In genomic region chr5:69270827-69271226, GRCh38 we compare ENCODE assay signal across 1 cellular context.
TF ChIP-seq lines count a peak whose summit lies in the region.

No MANE protein-coding gene starts in this region.

TF ChIP-seq in SK-N-SH treated with all-trans-retinoic acid at 6 μM for 48 hours, 23 proteins besides CTCF, POLR2A, EP300 and RAD21 (continued from another document):
- no peak for TF ChIP-seq CSRNP3 (CRISPR knock-in tag; IDR thresholded peaks at IDR 0.05)
- TF ChIP-seq CREB5 (CRISPR knock-in tag; IDR thresholded peaks at IDR 0.05; ENCODE audit: low read depth): no peak
- no peak for TF ChIP-seq TOX (CRISPR knock-in tag; IDR thresholded peaks at IDR 0.05; ENCODE audit: borderline replicate concordance)
- no peak for TF ChIP-seq BACH2 (CRISPR knock-in tag; IDR thresholded peaks at IDR 0.05; ENCODE audit: borderline replicate concordance)
- TF ChIP-seq SNAI2 (CRISPR knock-in tag; IDR thresholded peaks at IDR 0.05): no peak
- TF ChIP-seq ZFP30 (CRISPR knock-in tag; IDR thresholded peaks at IDR 0.05): no peak
- no peak for TF ChIP-seq ESRRG (CRISPR knock-in tag; IDR thresholded peaks at IDR 0.05)
- no peak for TF ChIP-seq ZNF70 (CRISPR knock-in tag; IDR thresholded peaks at IDR 0.05)
- no peak for TF ChIP-seq ZC3H10 (CRISPR knock-in tag; IDR thresholded peaks at IDR 0.05)
- no peak for TF ChIP-seq OSR1 (CRISPR knock-in tag; IDR thresholded peaks at IDR 0.05)
- no peak for TF ChIP-seq ARNTL (CRISPR knock-in tag; IDR thresholded peaks at IDR 0.05; ENCODE audit: borderline replicate concordance, low read depth)
- TF ChIP-seq RARB (CRISPR knock-in tag; IDR thresholded peaks at IDR 0.05): no peak
- no peak for TF ChIP-seq PPARA (CRISPR knock-in tag; IDR thresholded peaks at IDR 0.05; ENCODE audit: borderline replicate concordance)
- TF ChIP-seq ZNF8 (CRISPR knock-in tag; IDR thresholded peaks at IDR 0.05): no peak
- no peak for TF ChIP-seq ISL1 (CRISPR knock-in tag; IDR thresholded peaks at IDR 0.05)
- TF ChIP-seq GLIS3 (CRISPR knock-in tag; IDR thresholded peaks at IDR 0.05): no peak
